8 cellular contexts compared by ENCODE assay signal in genomic region chr12:40105515-40106201, GRCh38. TPM values are rescaled to one million over a fixed set of nuclear protein-coding genes. Genes with fewer than 3 reads are reported as not detected.
DNase-seq lines count a peak whose midpoint lies in the region; ATAC-seq and TF ChIP-seq lines count a peak whose summit lies in the region.

SLC2A13 (minus strand) TSS chr12:40106081; CDS start chr12:40105808, 273 bp downstream.

- H3K4me1 ChIP-seq in iPS-20b (ENCODE audit: insufficient read depth, low read length) (peaks cover 8% of the 10 kb centered on the region; the same call in 1 of the 2 replicates), skeletal muscle tissue (ENCODE audit: control insufficient read depth in 3 of 3, insufficient read depth in 3 of 3, low read length in 3 of 3) (peaks cover 3 to 9% (median 8%) of the 10 kb centered on the region in 3 donors)

- H3K27ac Mint-ChIP-seq in brain, result peak within 1 kb of the TSS in 3 of 5 experiments; percentile 12 to 51 (median 32)

- no peak for TF ChIP-seq CTCF in brain (conservative IDR thresholded peaks at IDR 0.05)

- no peaks in the 10 kb centered on the region for H3K36me3 Mint-ChIP-seq in brain

- peak; percentile 85 for ATAC-seq in HG02642 (IDR thresholded peaks at IDR 0.05; ENCODE audit: poor library complexity, unreplicated experiment)

- H3K27ac ChIP-seq in iPS-20b (ENCODE audit: low read length) (no peak within 1 kb of the TSS), skeletal muscle tissue (ENCODE audit: low read depth, low read length) (no peak within 1 kb of the TSS)

- H3K9me3 ChIP-seq in iPS-20b (ENCODE audit: insufficient read depth, low read depth, low read length), result no peaks in the 10 kb centered on the region
- no peaks in the 10 kb centered on the region for H3K9me3 ChIP-seq in skeletal muscle tissue (ENCODE audit: control insufficient read depth in 3 of 3, low read length in 3 of 3)

- H3K27me3 ChIP-seq in iPS-20b (ENCODE audit: insufficient read depth, low read length) (peaks cover 20% of the 10 kb centered on the region), skeletal muscle tissue (ENCODE audit: control insufficient read depth in 3 of 3, insufficient read depth in 3 of 3, low read length in 3 of 3) (peaks cover 0 to 3% (median 0%) of the 10 kb centered on the region in 3 donors)

- H3K9ac ChIP-seq in iPS-20b (ENCODE audit: low read depth, low read length) (peak within 1 kb of the TSS; percentile 57; the same call in 1 of the 2 replicates), skeletal muscle tissue (ENCODE audit: low read depth in 1 of 3, low read length in 3 of 3) (peak within 1 kb of the TSS; percentile 58 to 81 (median 63))

- H3K4me3 Mint-ChIP-seq in brain, result peak within 1 kb of the TSS; percentile 85 to 91 (median 85)

- peak; percentile 86 for DNase-seq in DMS 273 (lab: John Stamatoyannopoulos, UW; ENCODE audit: unreplicated experiment)
- no peak for DNase-seq in DMS 273 treated with DMSO at 0.1 percent for 48 hours (lab: John Stamatoyannopoulos, UW)
- peak; percentile 78 for DNase-seq in NCI-H1105 (lab: John Stamatoyannopoulos, UW)
- DNase-seq in UCSD-AML1 (lab: John Stamatoyannopoulos, UW; ENCODE audit: unreplicated experiment), result peak; percentile 73

- peaks cover 0 to 5% (median 0%) of the 10 kb centered on the region in 5 experiments for H3K9me3 Mint-ChIP-seq in brain

- H3K36me3 ChIP-seq in iPS-20b (ENCODE audit: insufficient read depth, low read depth, low read length) (no peaks in the 10 kb centered on the region), skeletal muscle tissue (ENCODE audit: control insufficient read depth in 3 of 3, insufficient read depth in 3 of 3, low read length in 3 of 3) (no peaks in the 10 kb centered on the region)

- H3K4me3 ChIP-seq in iPS-20b (ENCODE audit: low read length), result peak within 1 kb of the TSS; percentile 75
- H3K4me3 ChIP-seq in skeletal muscle tissue (ENCODE audit: low read length in 3 of 3), result peak within 1 kb of the TSS; percentile 80 to 85 (median 83)

- peaks cover 46% of the 10 kb centered on the region for H3K4me1 Mint-ChIP-seq in brain

- peaks cover 9% of the 10 kb centered on the region for H3K27me3 Mint-ChIP-seq in brain

RNA-seq across cellular contexts. Expression of gene SLC2A13, which starts in this region (rescaled TPM):
- 1.4 TPM for polyA plus RNA-seq in brain (ENCODE audit: insufficient read depth, low read depth, low replicate concordance)
- total RNA-seq in skeletal muscle tissue, result 8.4 TPM
